Comparison of ENCODE assay signal across 1 cellular context in genomic region chr12:52280796-52281560, GRCh38.
TF ChIP-seq lines count a peak whose summit lies in the region.

No MANE protein-coding gene starts in this region.

TF ChIP-seq in HEK293, 187 proteins besides CTCF, POLR2A, EP300 and RAD21 (continued from another document):
- TF ChIP-seq ZNF280D (tag by site-specific recombination; IDR thresholded peaks at IDR 0.05): no peak
- TF ChIP-seq HOXD13 (CRISPR knock-in tag; IDR thresholded peaks at IDR 0.05; ENCODE audit: borderline replicate concordance): no peak
